8 cellular contexts compared by ENCODE assay signal in the genomic region with DNA sequence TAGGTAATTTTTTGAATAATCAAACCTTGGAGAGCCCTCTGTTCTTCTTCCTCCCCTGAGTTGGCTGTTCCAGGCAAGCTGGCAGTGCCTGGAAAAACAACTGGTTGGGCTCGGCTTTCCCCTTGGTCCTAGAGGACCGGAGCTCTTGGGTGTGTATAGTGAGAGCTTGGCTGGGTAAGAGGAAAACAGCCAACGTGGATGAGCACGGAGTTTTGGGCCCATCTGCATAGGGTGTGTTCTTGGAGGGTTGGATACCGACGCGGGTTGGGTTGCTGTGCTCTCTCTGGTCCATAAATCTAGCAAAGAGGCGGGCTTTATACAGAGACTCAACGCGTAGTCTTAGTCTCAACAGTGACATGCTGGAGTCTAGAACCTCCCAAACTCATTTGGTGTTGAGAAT. TPM values are rescaled to one million over a fixed set of nuclear protein-coding genes. Genes with fewer than 3 reads are reported as not detected.
DNase-seq lines count a peak whose midpoint lies in the region; ATAC-seq, FAIRE-seq and TF ChIP-seq lines count a peak whose summit lies in the region.

No MANE protein-coding gene starts in this region.

- peak overlapping the region in 1 of 2 donors; percentile 16 for H3K9ac ChIP-seq in kidney (ENCODE audit: low read length in 2 of 2)

- no peak for ATAC-seq in GM21737 (IDR thresholded peaks at IDR 0.05; ENCODE audit: unreplicated experiment)

- H3K4me1 ChIP-seq in kidney (ENCODE audit: control insufficient read depth in 1 of 2, insufficient read depth in 1 of 2, low read depth in 1 of 2, low read length in 2 of 2) (peaks cover 44 to 48% of the 10 kb centered on the region in 2 donors), tibial artery (peaks cover 5 to 92% (median 74%) of the 10 kb centered on the region in 4 donors)

- no peak overlapping the region for H3K4me3 ChIP-seq in astrocyte of the cerebellum (ENCODE audit: low read depth, low read length)
- H3K4me3 ChIP-seq in kidney (ENCODE audit: low read length in 2 of 2) = no peak overlapping the region
- H3K4me3 ChIP-seq in tibial artery = no peak overlapping the region

- H3K9me3 ChIP-seq in kidney (ENCODE audit: control insufficient read depth in 1 of 2, low read length in 2 of 2) (no peaks in the 10 kb centered on the region), tibial artery (no peaks in the 10 kb centered on the region)

- DNase-seq in astrocyte of the cerebellum (ENCODE audit: low read depth) (peak; percentile 63), kidney (peak; percentile 84), tibial artery (peak; percentile 77 to 94), G401 (ENCODE audit: low spot score) (no peak), NCI-H2081 (lab: John Stamatoyannopoulos, UW) (no peak)
- no peak for DNase-seq in activated CD4-positive, alpha-beta T cell treated with anti-CD3 and anti-CD28 coated beads, Interleukin-2, amount 50 U/mL, for 1 hour

- FAIRE-seq in kidney (lab: Jason Lieb, UNC) = no peak

- intact Hi-C loops in kidney (cut with DNase I) = no loop called here
- intact Hi-C loops in tibial artery (cut with DNase I; ENCODE audit: low total_unique reads) = no loop called here

- H3K27me3 ChIP-seq in tibial artery = no peaks in the 10 kb centered on the region

- no peak for TF ChIP-seq EP300 in Ishikawa (IDR thresholded peaks at IDR 0.05; ENCODE audit: borderline replicate concordance)

- TF ChIP-seq RAD21 in Ishikawa (IDR thresholded peaks at IDR 0.05; ENCODE audit: low read depth) = no peak

- TF ChIP-seq CTCF in astrocyte of the cerebellum (IDR thresholded peaks at IDR 0.05; ENCODE audit: low read depth, low read length, missing control alignments) (no peak), kidney (IDR thresholded peaks at IDR 0.05; ENCODE audit: borderline replicate concordance, extremely low read depth, insufficient read depth) (no peak), tibial artery (IDR thresholded peaks at IDR 0.05) (no peak)

- H3K36me3 ChIP-seq in kidney (ENCODE audit: control insufficient read depth in 1 of 2, insufficient read depth in 2 of 2, low read length in 2 of 2) (no peaks in the 10 kb centered on the region), tibial artery (no peaks in the 10 kb centered on the region)

- H3K27ac ChIP-seq in kidney (ENCODE audit: low read depth in 2 of 2, low read length in 2 of 2) (peak overlapping the region; percentile 81 to 91), tibial artery (peak overlapping the region; percentile 85 to 92)

- in situ Hi-C loops in astrocyte of the cerebellum (cut with HindIII; ENCODE audit: low sequenced_read_pairs) = no loop called here
- in situ Hi-C loops in G401 (cut with HindIII; ENCODE audit: low sequenced_read_pairs) = no loop called here

TF ChIP-seq in Ishikawa, 13 proteins besides CTCF, POLR2A, EP300 and RAD21:
- 0 out of 2 replicates have a peak, but pooled peaks have one; percentile 18 for TF ChIP-seq TCF12 (IDR thresholded peaks at IDR 0.05; ENCODE audit: low read depth)
- TF ChIP-seq CREB1 (IDR thresholded peaks at IDR 0.05; ENCODE audit: low read depth) = no peak

RNA-seq across cellular contexts. Expression of gene ITGB3, which starts 23.2 kb away (rescaled TPM):
- total RNA-seq in kidney = 88.8 TPM
- 7.1 TPM for polyA plus RNA-seq in kidney (ENCODE audit: insufficient read depth, low read depth, low replicate concordance)
- not detected in 2 replicates for total RNA-seq in G401 (2014; rRNA removed; shearing (Covaris generic))

RNA-seq across cellular contexts. Expression of gene EFCAB13, which starts 46.9 kb away (rescaled TPM):
- 18.8 TPM for total RNA-seq in kidney
- polyA plus RNA-seq in kidney (ENCODE audit: insufficient read depth, low read depth, low replicate concordance) = 2.2 TPM
- total RNA-seq in G401 (2014; rRNA removed; shearing (Covaris generic)) = not detected in 2 replicates

Comparison
In these comparisons a context has a peak if more than half of its experiments do, and no peak if none do; other contexts are left out.
1. DNase-seq: peak in astrocyte of the cerebellum (single experiment), kidney (single experiment) and tibial artery (2 of 2); none in activated CD4-positive, alpha-beta T cell treated with anti-CD3 and anti-CD28 coated beads, Interleukin-2, amount 50 U/mL, for 1 hour (single experiment), G401 (single experiment) and NCI-H2081 (0 of 2).
2. RNA of gene ITGB3, which starts 23.2 kb away (total RNA-seq): 88.8 TPM in kidney (single experiment); not detected in G401; every median in the first group is over 10 times any median in the second.
3. RNA of gene EFCAB13, which starts 46.9 kb away (total RNA-seq): 18.8 TPM in kidney (single experiment); not detected in G401; every median in the first group is over 10 times any median in the second.